ENCODE assay signal across 8 cellular contexts in genomic region chr6:150016324-150017185, GRCh38. TPM values are rescaled to one million over a fixed set of nuclear protein-coding genes. Genes with fewer than 3 reads are reported as not detected.
DNase-seq lines count a peak whose midpoint lies in the region; ATAC-seq and TF ChIP-seq lines count a peak whose summit lies in the region.

No MANE protein-coding gene starts in this region.

- no peak overlapping the region for H3K27ac ChIP-seq in uterus

- DNase-seq in activated CD4-positive, alpha-beta T cell treated with anti-CD3 and anti-CD28 coated beads for 36 hours, result peak; percentile 64
- no peak for DNase-seq in activated CD4-positive, alpha-beta T cell treated with anti-CD3 and anti-CD28 coated beads for 1 hour
- DNase-seq in NCI-H446 (lab: John Stamatoyannopoulos, UW) (peak; percentile 62 to 85), epidermal melanocyte (ENCODE audit: insufficient read length, low spot score) (peak; percentile 61), mucosa of descending colon (peak in 1 of 3 donors; percentile 82), uterus (peak in 1 of 2 donors; percentile 51)
- DNase-seq in activated CD4-positive, alpha-beta memory T cell treated with anti-CD3 and anti-CD28 coated beads, Interleukin-2, amount 10 ng/mL, durations not matched to agents 7 days and 5 days, result peak; percentile 49

- TF ChIP-seq POLR2A in uterus (IDR thresholded peaks at IDR 0.05), result no peak

- H3K36me3 ChIP-seq in mucosa of descending colon (ENCODE audit: low read depth) (no peaks in the 10 kb centered on the region), uterus (no peaks in the 10 kb centered on the region)

- peak; percentile 75 for ATAC-seq in activated CD4-positive, alpha-beta T cell treated with anti-CD3 and anti-CD28 coated beads for 36 hours
- peak; percentile 77 for ATAC-seq in HG03064 (IDR thresholded peaks at IDR 0.05; ENCODE audit: low read depth, unreplicated experiment)
- ATAC-seq in mucosa of descending colon, result peak; percentile 86

- no peak overlapping the region for H3K27ac Mint-ChIP-seq in activated CD4-positive, alpha-beta T cell treated with anti-CD3 and anti-CD28 coated beads for 36 hours
- no peak overlapping the region for H3K27ac Mint-ChIP-seq in activated CD4-positive, alpha-beta memory T cell treated with anti-CD3 and anti-CD28 coated beads, Interleukin-2, amount 10 ng/mL, durations not matched to agents 7 days and 5 days

- no peak overlapping the region for H3K4me3 Mint-ChIP-seq in activated CD4-positive, alpha-beta T cell treated with anti-CD3 and anti-CD28 coated beads for 36 hours
- H3K4me3 Mint-ChIP-seq in activated CD4-positive, alpha-beta memory T cell treated with anti-CD3 and anti-CD28 coated beads, Interleukin-2, amount 10 ng/mL, durations not matched to agents 7 days and 5 days, result no peak overlapping the region

- H3K27me3 Mint-ChIP-seq in activated CD4-positive, alpha-beta T cell treated with anti-CD3 and anti-CD28 coated beads for 36 hours, result peaks cover 70% of the 10 kb centered on the region
- peaks cover 75% of the 10 kb centered on the region for H3K27me3 Mint-ChIP-seq in activated CD4-positive, alpha-beta memory T cell treated with anti-CD3 and anti-CD28 coated beads, Interleukin-2, amount 10 ng/mL, durations not matched to agents 7 days and 5 days

- no peaks in the 10 kb centered on the region for H3K36me3 Mint-ChIP-seq in activated CD4-positive, alpha-beta T cell treated with anti-CD3 and anti-CD28 coated beads for 36 hours (ENCODE audit: low read depth)
- no peaks in the 10 kb centered on the region for H3K36me3 Mint-ChIP-seq in activated CD4-positive, alpha-beta memory T cell treated with anti-CD3 and anti-CD28 coated beads, Interleukin-2, amount 10 ng/mL, durations not matched to agents 7 days and 5 days (ENCODE audit: low read depth)

- H3K4me3 ChIP-seq in mucosa of descending colon (no peak overlapping the region), uterus (no peak overlapping the region)

- H3K4me1 Mint-ChIP-seq in activated CD4-positive, alpha-beta T cell treated with anti-CD3 and anti-CD28 coated beads for 36 hours, result peaks cover 19% of the 10 kb centered on the region
- H3K4me1 Mint-ChIP-seq in activated CD4-positive, alpha-beta memory T cell treated with anti-CD3 and anti-CD28 coated beads, Interleukin-2, amount 10 ng/mL, durations not matched to agents 7 days and 5 days, result peaks cover 28% of the 10 kb centered on the region

- POLR2A ChIA-PET in activated CD4-positive, alpha-beta T cell treated with anti-CD3 and anti-CD28 coated beads for 36 hours (lab: Charles Lee), result no interaction called here
- POLR2A ChIA-PET in activated CD4-positive, alpha-beta memory T cell treated with anti-CD3 and anti-CD28 coated beads, Interleukin-2, amount 10 ng/mL, durations not matched to agents 7 days and 5 days (lab: Charles Lee), result interaction anchor here (1.0 to 1.3 kb wide), 3 partner anchors 9 to 87 kb away, joined by 3 to 4 read pairs (median 3); no protein-coding TSS in a partner anchor

- no peaks in the 10 kb centered on the region for H3K4me1 ChIP-seq in mucosa of descending colon (ENCODE audit: low read depth)
- H3K4me1 ChIP-seq in uterus, result no peaks in the 10 kb centered on the region

- intact Hi-C loops in activated CD4-positive, alpha-beta T cell treated with anti-CD3 and anti-CD28 coated beads for 36 hours (cut with DNase I, micrococcal nuclease), result loop anchor here (1.0 to 5.0 kb wide), 4 partner anchors 82 to 469 kb away; partner anchors contain the start of gene PPIL4 (in 1 of the 2)
- intact Hi-C loops in mucosa of descending colon (cut with DNase I, micrococcal nuclease) (loop anchor here (2.0 to 5.0 kb wide), 2 partner anchors 82 to 84 kb away; no protein-coding TSS in a partner anchor), uterus (cut with DNase I; ENCODE audit: low total_unique reads) (loop anchor here (10.0 kb wide), 1 partner anchor 82 kb away; no protein-coding TSS in a partner anchor)

- TF ChIP-seq CTCF in mucosa of descending colon (IDR thresholded peaks at IDR 0.05) (peak; percentile 60), uterus (IDR thresholded peaks at IDR 0.05) (peak; percentile 65 to 80 (median 75))

- peaks cover 0 to 34% of the 10 kb centered on the region in 2 donors for H3K27me3 ChIP-seq in uterus

- H3K9me3 Mint-ChIP-seq in activated CD4-positive, alpha-beta T cell treated with anti-CD3 and anti-CD28 coated beads for 36 hours (ENCODE audit: low read depth), result no peaks in the 10 kb centered on the region
- H3K9me3 Mint-ChIP-seq in activated CD4-positive, alpha-beta memory T cell treated with anti-CD3 and anti-CD28 coated beads, Interleukin-2, amount 10 ng/mL, durations not matched to agents 7 days and 5 days, result no peaks in the 10 kb centered on the region

- CTCF ChIA-PET in activated CD4-positive, alpha-beta T cell treated with anti-CD3 and anti-CD28 coated beads for 36 hours (lab: Charles Lee), result interaction anchor here (0.5 to 2.6 kb wide), 23 partner anchors 10 to 691 kb away, joined by 3 to 24 read pairs (median 4); no protein-coding TSS in a partner anchor
- CTCF ChIA-PET in activated CD4-positive, alpha-beta memory T cell treated with anti-CD3 and anti-CD28 coated beads, Interleukin-2, amount 10 ng/mL, durations not matched to agents 7 days and 5 days (lab: Charles Lee), result interaction anchor here (0.7 to 2.2 kb wide), 18 partner anchors 9 to 184 kb away, joined by 3 to 21 read pairs (median 4); partner anchors contain the start of genes RAET1L and ULBP1

- H3K9me3 ChIP-seq in mucosa of descending colon (no peaks in the 10 kb centered on the region), uterus (no peaks in the 10 kb centered on the region)

RNA-seq across cellular contexts. Expression of gene RAET1L, which starts 8.8 kb away (rescaled TPM):
- total RNA-seq in activated CD4-positive, alpha-beta T cell treated with anti-CD3 and anti-CD28 coated beads for 36 hours, result not detected
- total RNA-seq in activated CD4-positive, alpha-beta memory T cell treated with anti-CD3 and anti-CD28 coated beads, Interleukin-2, amount 10 ng/mL, durations not matched to agents 7 days and 5 days, result not detected
- total RNA-seq in mucosa of descending colon, result not detected
- total RNA-seq in uterus, result not detected

RNA-seq across cellular contexts. Expression of gene ULBP3, which starts 52.4 kb away (rescaled TPM):
- under 1 TPM; 0.46 to 0.77 TPM for total RNA-seq in activated CD4-positive, alpha-beta T cell treated with anti-CD3 and anti-CD28 coated beads for 36 hours
- total RNA-seq in activated CD4-positive, alpha-beta memory T cell treated with anti-CD3 and anti-CD28 coated beads, Interleukin-2, amount 10 ng/mL, durations not matched to agents 7 days and 5 days, result 1 to 10 TPM; 2.2 to 3.5 TPM
- total RNA-seq in mucosa of descending colon, result 1 to 10 TPM in 2 of 3 donors, under 1 TPM in 1; 0.32 to 1.9 (median 1.9) TPM
- total RNA-seq in uterus, result 1 to 10 TPM in 1 of 4 donors, under 1 TPM in 1, not detected in 2; 0.61 to 2.9 TPM

RNA-seq across cellular contexts. Expression of gene ULBP1, which starts 52.8 kb away (rescaled TPM):
- total RNA-seq in activated CD4-positive, alpha-beta T cell treated with anti-CD3 and anti-CD28 coated beads for 36 hours, result 1 to 10 TPM; 2.7 to 5.0 TPM
- total RNA-seq in activated CD4-positive, alpha-beta memory T cell treated with anti-CD3 and anti-CD28 coated beads, Interleukin-2, amount 10 ng/mL, durations not matched to agents 7 days and 5 days, result 1 to 10 TPM; 2.1 to 2.3 TPM
- total RNA-seq in mucosa of descending colon (not detected), uterus (not detected)
